Comparison of ENCODE assay signal across 8 cellular contexts in the genomic region with DNA sequence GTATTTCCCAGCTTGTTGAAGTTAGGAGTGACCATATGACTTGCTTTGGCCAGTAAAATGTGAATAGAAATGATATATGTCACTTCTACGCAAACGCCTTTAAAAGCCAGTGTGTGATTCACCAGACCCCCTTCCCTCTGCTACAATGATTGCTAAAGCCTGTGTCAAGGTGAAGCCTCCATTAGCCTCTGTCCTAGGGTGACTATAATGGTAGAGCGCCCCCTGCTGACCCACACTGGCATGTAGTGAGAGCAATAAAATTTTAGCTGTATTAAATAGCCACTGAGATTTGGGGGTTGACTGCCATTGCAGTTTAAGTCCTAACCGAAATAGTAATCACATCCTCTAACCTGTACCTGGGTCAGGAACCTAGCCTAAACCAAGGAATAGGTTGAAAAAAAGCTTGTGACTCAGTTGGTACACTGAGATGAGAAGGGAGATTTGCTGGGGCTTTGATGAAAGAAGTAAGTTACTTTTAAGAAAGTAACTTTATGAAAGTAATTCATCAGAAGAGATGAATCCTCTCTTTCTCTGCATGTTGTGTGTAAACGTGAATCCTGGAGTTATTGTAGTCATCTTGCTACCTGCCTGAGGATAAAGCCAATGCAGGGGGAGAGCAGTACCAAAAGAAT. TPM values are rescaled to one million over a fixed set of nuclear protein-coding genes. Genes with fewer than 3 reads are reported as not detected.
DNase-seq lines count a peak whose midpoint lies in the region; ATAC-seq and TF ChIP-seq lines count a peak whose summit lies in the region.

No MANE protein-coding gene starts in this region.

- H3K27ac Mint-ChIP-seq in immature natural killer cell = no peak overlapping the region

- no peaks in the 10 kb centered on the region for H3K9me3 Mint-ChIP-seq in immature natural killer cell

- H3K4me1 Mint-ChIP-seq in immature natural killer cell = no peaks in the 10 kb centered on the region

- H3K27me3 Mint-ChIP-seq in immature natural killer cell (ENCODE audit: low read depth in 3 of 3) = peaks cover 0 to 3% (median 2%) of the 10 kb centered on the region in 3 donors

- in situ Hi-C loops in astrocyte of the spinal cord (cut with HindIII; ENCODE audit: low sequenced_read_pairs) = no loop called here

- no peaks in the 10 kb centered on the region for H3K36me3 Mint-ChIP-seq in immature natural killer cell

- no peak overlapping the region for H3K4me3 Mint-ChIP-seq in immature natural killer cell

- TF ChIP-seq CTCF in astrocyte of the spinal cord (IDR thresholded peaks at IDR 0.05; ENCODE audit: low read depth, low read length) = peak; percentile 85

- no peak overlapping the region for H3K4me3 ChIP-seq in astrocyte of the spinal cord (ENCODE audit: low read depth, low read length)

- peak; percentile 96 for ATAC-seq in HG02642 (IDR thresholded peaks at IDR 0.05; ENCODE audit: poor library complexity, unreplicated experiment)

- peak; percentile 32 to 56 for DNase-seq in NCI-H2081 (lab: John Stamatoyannopoulos, UW)
- DNase-seq in NCI-H2081 treated with DMSO at 0.1 percent for 48 hours (lab: John Stamatoyannopoulos, UW) = no peak
- DNase-seq in NCI-H1092 treated with DMSO at 0.1 percent for 48 hours (lab: John Stamatoyannopoulos, UW) = peak; percentile 65
- peak; percentile 37 for DNase-seq in T1000 (lab: John Stamatoyannopoulos, UW)
- peak; percentile 82 for DNase-seq in astrocyte of the spinal cord (ENCODE audit: low read depth, low spot score)
- peak; percentile 52 to 65 (median 61) for DNase-seq in immature natural killer cell
- peak; percentile 70 to 76 for DNase-seq in stimulated activated CD4-positive, alpha-beta T cell treated with anti-CD3 and anti-CD28 coated beads, Interleukin-15, amount 100 ng/mL, for 48 hours (ENCODE audit: low read depth in 2 of 2)

RNA-seq across cellular contexts. Expression of a gene that starts 52.6 kb away (rescaled TPM):
- polyA plus RNA-seq in immature natural killer cell = 10 to 100 TPM in 2 of 3 donors, 1 to 10 TPM in 1; 10.0 to 15.9 (median 11.0) TPM

RNA-seq across cellular contexts. Expression of a gene that starts 52.8 kb away (rescaled TPM):
- 10 to 100 TPM; 19.8 to 26.4 (median 26.1) TPM for polyA plus RNA-seq in immature natural killer cell
